In the genomic region with DNA sequence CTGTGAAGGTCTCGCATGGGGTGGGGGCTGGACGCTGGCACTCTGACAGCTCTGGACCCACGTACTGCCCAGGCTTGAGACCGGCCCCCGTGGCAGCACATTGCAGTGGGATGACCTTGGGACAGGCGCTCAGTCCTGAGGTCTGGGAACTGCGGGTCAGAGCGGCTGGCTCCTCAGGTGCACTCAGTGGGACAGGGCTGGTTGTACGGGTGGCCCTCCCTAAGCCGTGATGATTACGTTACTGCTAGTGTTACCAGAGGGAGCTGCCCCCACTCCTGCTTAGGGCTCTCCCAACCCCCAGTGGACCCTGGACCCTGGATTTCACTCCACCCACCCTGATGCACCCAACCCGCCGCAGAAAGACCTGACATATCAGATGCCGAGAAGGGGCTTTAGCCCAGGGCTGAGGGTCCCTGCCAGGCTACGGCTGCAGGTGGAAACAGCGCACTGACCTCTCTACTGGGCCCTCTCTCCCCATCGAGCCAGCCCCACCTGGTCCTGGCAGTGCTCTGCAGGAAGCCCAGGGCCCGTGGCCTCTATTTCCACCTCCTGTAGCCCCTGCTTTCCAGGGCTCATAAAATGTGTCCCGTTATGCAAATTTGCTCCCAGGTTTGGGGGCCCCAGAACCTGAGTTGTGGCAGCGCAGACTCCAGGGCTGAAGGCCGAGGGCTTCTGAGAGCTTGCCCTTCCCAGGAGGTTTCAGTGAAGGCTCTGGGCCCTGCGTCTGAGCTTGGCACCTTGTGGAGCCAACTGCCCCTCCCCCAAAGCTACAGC, we compare ENCODE assay signal across 1 cellular context.
TF ChIP-seq lines count a peak whose summit lies in the region.

No MANE protein-coding gene starts in this region.

TF ChIP-seq in GM23338, 12 proteins besides CTCF, POLR2A, EP300 and RAD21 (continued from another document):
- TF ChIP-seq STAT1 (IDR thresholded peaks at IDR 0.05; ENCODE audit: unreplicated experiment), result no peak
- no peak for TF ChIP-seq CREB1 (CRISPR knock-in tag; IDR thresholded peaks at IDR 0.05; ENCODE audit: low read depth)
- TF ChIP-seq, protein P1, sequence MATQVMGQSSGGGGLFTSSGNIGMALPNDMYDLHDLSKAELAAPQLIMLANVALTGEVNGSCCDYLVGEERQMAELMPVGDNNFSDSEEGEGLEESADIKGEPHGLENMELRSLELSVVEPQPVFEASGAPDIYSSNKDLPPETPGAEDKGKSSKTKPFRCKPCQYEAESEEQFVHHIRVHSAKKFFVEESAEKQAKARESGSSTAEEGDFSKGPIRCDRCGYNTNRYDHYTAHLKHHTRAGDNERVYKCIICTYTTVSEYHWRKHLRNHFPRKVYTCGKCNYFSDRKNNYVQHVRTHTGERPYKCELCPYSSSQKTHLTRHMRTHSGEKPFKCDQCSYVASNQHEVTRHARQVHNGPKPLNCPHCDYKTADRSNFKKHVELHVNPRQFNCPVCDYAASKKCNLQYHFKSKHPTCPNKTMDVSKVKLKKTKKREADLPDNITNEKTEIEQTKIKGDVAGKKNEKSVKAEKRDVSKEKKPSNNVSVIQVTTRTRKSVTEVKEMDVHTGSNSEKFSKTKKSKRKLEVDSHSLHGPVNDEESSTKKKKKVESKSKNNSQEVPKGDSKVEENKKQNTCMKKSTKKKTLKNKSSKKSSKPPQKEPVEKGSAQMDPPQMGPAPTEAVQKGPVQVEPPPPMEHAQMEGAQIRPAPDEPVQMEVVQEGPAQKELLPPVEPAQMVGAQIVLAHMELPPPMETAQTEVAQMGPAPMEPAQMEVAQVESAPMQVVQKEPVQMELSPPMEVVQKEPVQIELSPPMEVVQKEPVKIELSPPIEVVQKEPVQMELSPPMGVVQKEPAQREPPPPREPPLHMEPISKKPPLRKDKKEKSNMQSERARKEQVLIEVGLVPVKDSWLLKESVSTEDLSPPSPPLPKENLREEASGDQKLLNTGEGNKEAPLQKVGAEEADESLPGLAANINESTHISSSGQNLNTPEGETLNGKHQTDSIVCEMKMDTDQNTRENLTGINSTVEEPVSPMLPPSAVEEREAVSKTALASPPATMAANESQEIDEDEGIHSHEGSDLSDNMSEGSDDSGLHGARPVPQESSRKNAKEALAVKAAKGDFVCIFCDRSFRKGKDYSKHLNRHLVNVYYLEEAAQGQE (IDR thresholded peaks at IDR 0.05; ENCODE audit: unreplicated experiment), result no peak
- TF ChIP-seq EZH2phosphoT487 (IDR thresholded peaks at IDR 0.05; ENCODE audit: unreplicated experiment), result no peak
